In genomic region chr17:34122529-34122928, GRCh38 we compare ENCODE assay signal across 24 cellular contexts.
"Had no signal": no experiment of that assay in that cellular context is flagged by ENCODE, and none has a peak within 500 bp of the region (broad histone marks: within the 10 kb centered on the region; RNA-seq: fewer than 3 reads in every experiment).

No MANE protein-coding gene starts in this region.

- ATAC-seq: natural killer cell; psoas muscle; right cardiac atrium; right lobe of liver; stimulated activated effector memory CD8-positive, alpha-beta T cell treated with anti-CD3 and anti-CD28 coated beads, Interleukin-12 subunit alpha, Interleukin-12 subunit beta, amount 100 ng/mL, for 72 hours; stimulated activated naive B cell treated with anti-CD40 and anti-IgM and Interleukin-4, amounts not matched to agents 10 μg/mL and 1 μg/mL and 100 μg/mL, for 72 hours had no signal

- H3K9me3 Mint-ChIP-seq: natural killer cell; nephron; neural progenitor cell; stimulated activated effector memory CD8-positive, alpha-beta T cell treated with anti-CD3 and anti-CD28 coated beads, Interleukin-12 subunit alpha, Interleukin-12 subunit beta, amount 100 ng/mL, for 72 hours; stimulated activated naive CD8-positive, alpha-beta T cell treated with anti-CD3 and anti-CD28 coated beads, Interleukin-15, Interleukin-2, amounts not matched to agents 100 ng/mL and 50 ng/mL, for 24 hours had no signal

- DNase-seq: natural killer cell; occipital lobe; ovary; posterior cingulate gyrus; psoas muscle; right cardiac atrium; right lobe of liver; sigmoid colon; small intestine; stimulated activated CD4-positive, alpha-beta T cell treated with anti-CD3 and anti-CD28 coated beads, Interleukin-15, amount 100 ng/mL, for 24 hours; stimulated activated CD4-positive, alpha-beta T cell treated with anti-CD3 and anti-CD28 coated beads, Interleukin-2, amount 100 ng/mL, for 24 hours; stimulated activated CD4-positive, alpha-beta T cell treated with anti-CD3 and anti-CD28 coated beads, Interleukin-2, amount 100 ng/mL, for 48 hours; stimulated activated CD4-positive, alpha-beta T cell treated with anti-CD3 and anti-CD28 coated beads, Interleukin-4, amount 100 ng/mL, for 24 hours; stimulated activated naive B cell treated with anti-CD40 and anti-IgM and Interleukin-4, amounts not matched to agents 10 μg/mL and 1 μg/mL and 100 μg/mL, for 72 hours; stimulated activated naive CD4-positive, alpha-beta T cell treated with Interleukin-2 at 50 U/mL for 16 hours; stomach; thyroid gland; trophoblast cell; upper lobe of left lung had no signal

- H3K36me3 Mint-ChIP-seq: natural killer cell; neural progenitor cell; stimulated activated effector memory CD8-positive, alpha-beta T cell treated with anti-CD3 and anti-CD28 coated beads, Interleukin-12 subunit alpha, Interleukin-12 subunit beta, amount 100 ng/mL, for 72 hours; stimulated activated naive B cell treated with anti-CD40 and anti-IgM and Interleukin-4, amounts not matched to agents 10 μg/mL and 1 μg/mL and 100 μg/mL, for 72 hours had no signal

- H3K27ac Mint-ChIP-seq: natural killer cell; nephron; neural progenitor cell; progenitor cell of endocrine pancreas; stimulated activated effector memory CD8-positive, alpha-beta T cell treated with anti-CD3 and anti-CD28 coated beads, Interleukin-12 subunit alpha, Interleukin-12 subunit beta, amount 100 ng/mL, for 72 hours; stimulated activated naive B cell treated with anti-CD40 and anti-IgM and Interleukin-4, amounts not matched to agents 10 μg/mL and 1 μg/mL and 100 μg/mL, for 72 hours; stimulated activated naive CD8-positive, alpha-beta T cell treated with anti-CD3 and anti-CD28 coated beads, Interleukin-15, Interleukin-2, amounts not matched to agents 100 ng/mL and 50 ng/mL, for 24 hours had no signal

- H3K4me1 Mint-ChIP-seq: natural killer cell; nephron; stimulated activated effector memory CD8-positive, alpha-beta T cell treated with anti-CD3 and anti-CD28 coated beads, Interleukin-12 subunit alpha, Interleukin-12 subunit beta, amount 100 ng/mL, for 72 hours; stimulated activated naive B cell treated with anti-CD40 and anti-IgM and Interleukin-4, amounts not matched to agents 10 μg/mL and 1 μg/mL and 100 μg/mL, for 72 hours had no signal

- H3K4me3 Mint-ChIP-seq: natural killer cell; nephron; neural progenitor cell; stimulated activated effector memory CD8-positive, alpha-beta T cell treated with anti-CD3 and anti-CD28 coated beads, Interleukin-12 subunit alpha, Interleukin-12 subunit beta, amount 100 ng/mL, for 72 hours; stimulated activated naive B cell treated with anti-CD40 and anti-IgM and Interleukin-4, amounts not matched to agents 10 μg/mL and 1 μg/mL and 100 μg/mL, for 72 hours; stimulated activated naive CD8-positive, alpha-beta T cell treated with anti-CD3 and anti-CD28 coated beads, Interleukin-15, Interleukin-2, amounts not matched to agents 100 ng/mL and 50 ng/mL, for 24 hours had no signal
